ENCODE assay signal across 2 cellular contexts in the genomic region with DNA sequence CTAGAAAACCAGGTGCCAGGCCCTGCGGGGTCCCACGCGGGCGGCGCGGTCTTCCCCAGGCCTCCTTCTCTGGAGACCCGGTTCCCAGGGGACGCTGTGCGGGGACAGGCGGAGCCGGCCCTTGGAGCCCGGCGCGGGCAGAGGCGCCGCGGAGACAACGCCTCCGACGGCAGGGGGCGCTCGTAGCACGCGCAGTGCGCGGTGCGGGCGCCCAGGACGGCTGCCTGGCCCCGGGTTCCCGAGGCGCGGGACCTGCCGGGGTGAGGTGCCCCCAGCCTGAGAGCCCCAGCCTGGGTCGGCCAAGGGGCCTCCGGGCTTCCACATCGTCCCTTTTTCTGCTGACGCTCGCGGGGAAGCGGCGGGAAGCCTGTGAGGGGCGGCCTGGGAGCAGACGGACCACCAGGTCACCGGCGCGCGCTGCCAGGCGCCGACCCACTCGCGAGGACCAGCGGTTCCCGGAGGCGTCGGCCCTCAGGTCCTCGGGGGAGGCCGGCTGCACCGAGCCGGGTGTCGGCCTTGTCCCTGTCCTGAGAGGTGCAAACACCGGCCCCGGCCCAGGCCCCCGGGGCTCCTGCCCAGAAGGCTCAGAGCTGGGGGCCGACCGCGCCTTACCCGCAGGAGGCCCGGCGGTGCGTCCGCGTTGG.
TF ChIP-seq lines count a peak whose summit lies in the region.

No MANE protein-coding gene starts in this region.

TF ChIP-seq in HEK293, 187 proteins besides CTCF, POLR2A, EP300 and RAD21 (continued from another document and continues in another):
- TF ChIP-seq, protein P1, sequence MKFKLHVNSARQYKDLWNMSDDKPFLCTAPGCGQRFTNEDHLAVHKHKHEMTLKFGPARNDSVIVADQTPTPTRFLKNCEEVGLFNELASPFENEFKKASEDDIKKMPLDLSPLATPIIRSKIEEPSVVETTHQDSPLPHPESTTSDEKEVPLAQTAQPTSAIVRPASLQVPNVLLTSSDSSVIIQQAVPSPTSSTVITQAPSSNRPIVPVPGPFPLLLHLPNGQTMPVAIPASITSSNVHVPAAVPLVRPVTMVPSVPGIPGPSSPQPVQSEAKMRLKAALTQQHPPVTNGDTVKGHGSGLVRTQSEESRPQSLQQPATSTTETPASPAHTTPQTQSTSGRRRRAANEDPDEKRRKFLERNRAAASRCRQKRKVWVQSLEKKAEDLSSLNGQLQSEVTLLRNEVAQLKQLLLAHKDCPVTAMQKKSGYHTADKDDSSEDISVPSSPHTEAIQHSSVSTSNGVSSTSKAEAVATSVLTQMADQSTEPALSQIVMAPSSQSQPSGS (tag by site-specific recombination; IDR thresholded peaks at IDR 0.05; ENCODE audit: low read depth), result no peak
- TF ChIP-seq ZNF626 (tag by site-specific recombination; IDR thresholded peaks at IDR 0.05), result no peak
- TF ChIP-seq, protein P2, sequence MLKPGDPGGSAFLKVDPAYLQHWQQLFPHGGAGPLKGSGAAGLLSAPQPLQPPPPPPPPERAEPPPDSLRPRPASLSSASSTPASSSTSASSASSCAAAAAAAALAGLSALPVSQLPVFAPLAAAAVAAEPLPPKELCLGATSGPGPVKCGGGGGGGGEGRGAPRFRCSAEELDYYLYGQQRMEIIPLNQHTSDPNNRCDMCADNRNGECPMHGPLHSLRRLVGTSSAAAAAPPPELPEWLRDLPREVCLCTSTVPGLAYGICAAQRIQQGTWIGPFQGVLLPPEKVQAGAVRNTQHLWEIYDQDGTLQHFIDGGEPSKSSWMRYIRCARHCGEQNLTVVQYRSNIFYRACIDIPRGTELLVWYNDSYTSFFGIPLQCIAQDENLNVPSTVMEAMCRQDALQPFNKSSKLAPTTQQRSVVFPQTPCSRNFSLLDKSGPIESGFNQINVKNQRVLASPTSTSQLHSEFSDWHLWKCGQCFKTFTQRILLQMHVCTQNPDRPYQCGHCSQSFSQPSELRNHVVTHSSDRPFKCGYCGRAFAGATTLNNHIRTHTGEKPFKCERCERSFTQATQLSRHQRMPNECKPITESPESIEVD (tag by site-specific recombination; IDR thresholded peaks at IDR 0.05), result no peak
- TF ChIP-seq ZNF132 (tag by site-specific recombination; IDR thresholded peaks at IDR 0.05; ENCODE audit: borderline replicate concordance), result no peak
- TF ChIP-seq ZNF10 (tag by site-specific recombination; IDR thresholded peaks at IDR 0.05), result no peak
- no peak for TF ChIP-seq ZNF23 (tag by site-specific recombination; IDR thresholded peaks at IDR 0.05; ENCODE audit: borderline replicate concordance)
- no peak for TF ChIP-seq ZNF184 (tag by site-specific recombination; IDR thresholded peaks at IDR 0.05)
- peak; percentile 50; the same call in 1 of the 2 replicates for TF ChIP-seq ZBTB20 (tag by site-specific recombination; IDR thresholded peaks at IDR 0.05)
- TF ChIP-seq ZNF423 (tag by site-specific recombination; IDR thresholded peaks at IDR 0.05), result peak; percentile 77
- TF ChIP-seq ZNF76 (tag by site-specific recombination; IDR thresholded peaks at IDR 0.05; ENCODE audit: borderline replicate concordance, low read depth), result no peak
- peak; percentile 72; the same call in 1 of the 2 replicates for TF ChIP-seq ZSCAN30 (tag by site-specific recombination; IDR thresholded peaks at IDR 0.05)
- no peak for TF ChIP-seq KLF9 (tag by site-specific recombination; IDR thresholded peaks at IDR 0.05; ENCODE audit: low read depth)
- TF ChIP-seq ZNF146 (tag by site-specific recombination; IDR thresholded peaks at IDR 0.05), result no peak
- no peak for TF ChIP-seq ZNF169 (tag by site-specific recombination; IDR thresholded peaks at IDR 0.05)
- TF ChIP-seq SP7 (tag by site-specific recombination; IDR thresholded peaks at IDR 0.05), result no peak
- TF ChIP-seq, protein P3, sequence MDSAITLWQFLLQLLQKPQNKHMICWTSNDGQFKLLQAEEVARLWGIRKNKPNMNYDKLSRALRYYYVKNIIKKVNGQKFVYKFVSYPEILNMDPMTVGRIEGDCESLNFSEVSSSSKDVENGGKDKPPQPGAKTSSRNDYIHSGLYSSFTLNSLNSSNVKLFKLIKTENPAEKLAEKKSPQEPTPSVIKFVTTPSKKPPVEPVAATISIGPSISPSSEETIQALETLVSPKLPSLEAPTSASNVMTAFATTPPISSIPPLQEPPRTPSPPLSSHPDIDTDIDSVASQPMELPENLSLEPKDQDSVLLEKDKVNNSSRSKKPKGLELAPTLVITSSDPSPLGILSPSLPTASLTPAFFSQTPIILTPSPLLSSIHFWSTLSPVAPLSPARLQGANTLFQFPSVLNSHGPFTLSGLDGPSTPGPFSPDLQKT (IDR thresholded peaks at IDR 0.05; ENCODE audit: borderline replicate concordance, low read depth, low read length), result no peak
- no peak for TF ChIP-seq ZSCAN23 (tag by site-specific recombination; IDR thresholded peaks at IDR 0.05)
- TF ChIP-seq, protein P4, sequence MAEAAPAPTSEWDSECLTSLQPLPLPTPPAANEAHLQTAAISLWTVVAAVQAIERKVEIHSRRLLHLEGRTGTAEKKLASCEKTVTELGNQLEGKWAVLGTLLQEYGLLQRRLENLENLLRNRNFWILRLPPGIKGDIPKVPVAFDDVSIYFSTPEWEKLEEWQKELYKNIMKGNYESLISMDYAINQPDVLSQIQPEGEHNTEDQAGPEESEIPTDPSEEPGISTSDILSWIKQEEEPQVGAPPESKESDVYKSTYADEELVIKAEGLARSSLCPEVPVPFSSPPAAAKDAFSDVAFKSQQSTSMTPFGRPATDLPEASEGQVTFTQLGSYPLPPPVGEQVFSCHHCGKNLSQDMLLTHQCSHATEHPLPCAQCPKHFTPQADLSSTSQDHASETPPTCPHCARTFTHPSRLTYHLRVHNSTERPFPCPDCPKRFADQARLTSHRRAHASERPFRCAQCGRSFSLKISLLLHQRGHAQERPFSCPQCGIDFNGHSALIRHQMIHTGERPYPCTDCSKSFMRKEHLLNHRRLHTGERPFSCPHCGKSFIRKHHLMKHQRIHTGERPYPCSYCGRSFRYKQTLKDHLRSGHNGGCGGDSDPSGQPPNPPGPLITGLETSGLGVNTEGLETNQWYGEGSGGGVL (tag by site-specific recombination; IDR thresholded peaks at IDR 0.05), result no peak
- TF ChIP-seq, protein P5, sequence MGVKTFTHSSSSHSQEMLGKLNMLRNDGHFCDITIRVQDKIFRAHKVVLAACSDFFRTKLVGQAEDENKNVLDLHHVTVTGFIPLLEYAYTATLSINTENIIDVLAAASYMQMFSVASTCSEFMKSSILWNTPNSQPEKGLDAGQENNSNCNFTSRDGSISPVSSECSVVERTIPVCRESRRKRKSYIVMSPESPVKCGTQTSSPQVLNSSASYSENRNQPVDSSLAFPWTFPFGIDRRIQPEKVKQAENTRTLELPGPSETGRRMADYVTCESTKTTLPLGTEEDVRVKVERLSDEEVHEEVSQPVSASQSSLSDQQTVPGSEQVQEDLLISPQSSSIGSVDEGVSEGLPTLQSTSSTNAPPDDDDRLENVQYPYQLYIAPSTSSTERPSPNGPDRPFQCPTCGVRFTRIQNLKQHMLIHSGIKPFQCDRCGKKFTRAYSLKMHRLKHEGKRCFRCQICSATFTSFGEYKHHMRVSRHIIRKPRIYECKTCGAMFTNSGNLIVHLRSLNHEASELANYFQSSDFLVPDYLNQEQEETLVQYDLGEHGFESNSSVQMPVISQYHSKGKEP (tag by site-specific recombination; IDR thresholded peaks at IDR 0.05), result 0 out of 2 replicates have a peak, but pooled peaks have one; percentile 36

TF ChIP-seq in H1, 55 proteins besides CTCF, POLR2A, EP300 and RAD21 (continued from another document):
- TF ChIP-seq GABPA (IDR thresholded peaks at IDR 0.05; ENCODE audit: borderline replicate concordance, insufficient read depth, low read length), result peak; percentile 30; the same call in 1 of the 2 replicates
